9 cellular contexts compared by ENCODE assay signal in the genomic region with DNA sequence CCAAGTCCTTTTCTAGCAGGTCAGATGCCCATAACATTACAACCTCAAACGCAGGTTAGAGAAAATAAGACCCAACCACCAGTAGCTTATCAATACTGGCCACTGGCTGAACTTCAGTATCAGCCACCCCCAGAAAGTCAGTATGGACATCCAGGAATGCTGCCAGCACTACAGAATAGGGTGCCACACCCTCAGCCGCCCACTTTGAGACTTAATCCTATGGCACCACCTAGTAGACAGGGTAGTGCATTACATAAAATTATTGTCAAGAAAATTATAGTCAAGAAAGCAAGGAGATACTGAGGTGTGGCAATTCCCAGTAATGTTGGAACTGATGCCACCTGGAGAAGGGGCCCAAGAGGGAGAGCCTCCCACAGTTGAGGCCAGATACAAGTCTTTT.
DNase-seq lines count a peak whose midpoint lies in the region; TF ChIP-seq lines count a peak whose summit lies in the region.
"Had no signal": no experiment of that assay in that cellular context is flagged by ENCODE, and none has a peak within 500 bp of the region (broad histone marks: within the 10 kb centered on the region; RNA-seq: fewer than 3 reads in every experiment).

No MANE protein-coding gene starts in this region.

- in situ Hi-C loops in HAP-1 (cut with MboI; ENCODE audit: low sequenced_read_pairs): no loop called here

- peak; percentile 35 for DNase-seq in COLO829 (ENCODE audit: low spot score)
- peak; percentile 58 to 68 for DNase-seq in HAP-1 (ENCODE audit: low spot score in 2 of 2)
- peak; percentile 90 for DNase-seq in OCI-M1 (lab: John Stamatoyannopoulos, UW)
- peak; percentile 20 for DNase-seq in fibroblast of mammary gland (ENCODE audit: low read depth)
- DNase-seq in DMS79 treated with DMSO at 0.1 percent for 48 hours (lab: John Stamatoyannopoulos, UW): no peak
- no peak for DNase-seq in NOMO-1 treated with dmso at 0.1 percent for 144 hours (lab: John Stamatoyannopoulos, UW; ENCODE audit: unreplicated experiment)
- no peak for DNase-seq in SKM-1 treated with dmso at 0.1 percent for 144 hours (lab: John Stamatoyannopoulos, UW; ENCODE audit: unreplicated experiment)
- DNase-seq in DMS79 (lab: John Stamatoyannopoulos, UW): no peak
- DNase-seq: activated effector memory CD4-positive, alpha-beta T cell treated with anti-CD3 and anti-CD28 coated beads, Interleukin-2, amount 50 U/mL, for 16 hours had no signal

- no peak overlapping the region for H3K4me3 ChIP-seq in HAP-1
- H3K4me3 ChIP-seq in fibroblast of mammary gland (ENCODE audit: control insufficient read depth, low read depth, low read length): no peak overlapping the region

- H3K4me1 ChIP-seq in HAP-1: peaks cover 16% of the 10 kb centered on the region

- no peaks in the 10 kb centered on the region for H3K36me3 ChIP-seq in HAP-1 (replicated peaks)

- H3K9me3 ChIP-seq in HAP-1: no peaks in the 10 kb centered on the region

- H3K27me3 ChIP-seq in HAP-1 (ENCODE audit: low read depth): no peaks in the 10 kb centered on the region

- peak; percentile 20 for TF ChIP-seq CTCF in fibroblast of mammary gland (conservative IDR thresholded peaks at IDR 0.05; ENCODE audit: control insufficient read depth, insufficient read depth, low read depth, low read length)

Comparison
In these comparisons a context has a peak if more than half of its experiments do, and no peak if none do; other contexts are left out.
1. DNase-seq: peak in COLO829 (single experiment), HAP-1 (2 of 2), OCI-M1 (single experiment) and fibroblast of mammary gland (single experiment); none in DMS79 treated with DMSO at 0.1 percent for 48 hours (single experiment), NOMO-1 treated with dmso at 0.1 percent for 144 hours (single experiment), SKM-1 treated with dmso at 0.1 percent for 144 hours (single experiment) and DMS79 (single experiment).